8 cellular contexts compared by ENCODE assay signal in the genomic region with DNA sequence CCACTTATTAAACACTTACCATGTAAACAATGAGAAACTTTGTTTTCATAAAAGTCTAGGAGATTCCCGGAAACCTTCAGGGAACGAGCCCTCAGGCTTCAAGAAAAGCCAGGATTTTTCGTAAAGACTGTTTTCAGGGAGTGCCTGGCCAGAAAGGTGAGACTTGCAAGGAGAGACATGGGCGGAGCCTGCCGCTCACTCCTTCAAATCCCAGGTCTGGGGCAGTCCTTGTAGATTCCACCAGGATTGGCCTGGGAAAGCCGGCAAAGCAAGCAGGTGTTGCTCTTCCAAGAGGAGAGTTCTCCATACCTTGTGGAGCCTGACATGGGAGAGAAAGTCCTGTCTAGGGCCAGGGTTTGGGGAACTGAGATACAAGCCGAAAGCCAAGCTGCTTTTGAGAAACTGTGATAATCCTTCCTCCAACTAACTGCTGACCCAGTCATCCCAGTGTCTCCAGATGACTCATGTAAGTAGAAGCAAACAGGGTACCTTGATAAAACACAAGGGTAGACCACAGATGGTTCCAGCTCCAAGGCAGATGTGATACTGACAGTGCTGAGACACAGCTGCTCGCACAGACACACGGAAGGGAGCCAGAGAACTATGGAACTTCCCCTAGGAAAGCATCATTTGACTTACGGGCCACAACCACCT.
DNase-seq lines count a peak whose midpoint lies in the region; ATAC-seq and TF ChIP-seq lines count a peak whose summit lies in the region.

No MANE protein-coding gene starts in this region.

- no peak overlapping the region for H3K27ac ChIP-seq in SK-N-SH (ENCODE audit: low read depth in 2 of 2, low read length in 1 of 2)
- H3K27ac ChIP-seq in smooth muscle cell (ENCODE audit: low read depth) = peak overlapping the region; percentile 87

- H3K9me3 ChIP-seq in SK-N-SH = no peaks in the 10 kb centered on the region
- H3K9me3 ChIP-seq in smooth muscle cell (replicated peaks; ENCODE audit: low read depth) = no peaks in the 10 kb centered on the region

- TF ChIP-seq POLR2A in erythroblast (IDR thresholded peaks at IDR 0.05; ENCODE audit: low read length) = no peak

- CTCF ChIA-PET in SK-N-SH (lab: Yijun Ruan, JAX) = no interaction called here

- H3K4me2 ChIP-seq in SK-N-SH (no peak overlapping the region), smooth muscle cell (peak overlapping the region; percentile 79)

- TF ChIP-seq CTCF in SK-N-SH (IDR thresholded peaks at IDR 0.05) (no peak), smooth muscle cell (IDR thresholded peaks at IDR 0.05; ENCODE audit: borderline replicate concordance, insufficient read depth, poor library complexity, severe bottlenecking) (no peak)

- no peak for TF ChIP-seq EP300 in SK-N-SH (IDR thresholded peaks at IDR 0.05; ENCODE audit: borderline replicate concordance in 1 of 2, low read depth in 1 of 2, low read length in 1 of 2)

- no peaks in the 10 kb centered on the region for H4K20me1 ChIP-seq in SK-N-SH (ENCODE audit: insufficient read depth)
- H4K20me1 ChIP-seq in smooth muscle cell (ENCODE audit: low read depth) = no peaks in the 10 kb centered on the region

- H3K9me2 ChIP-seq in SK-N-SH = no peaks in the 10 kb centered on the region

- H3K27me3 ChIP-seq in SK-N-SH (ENCODE audit: insufficient read depth) (no peaks in the 10 kb centered on the region), smooth muscle cell (ENCODE audit: low read depth) (no peaks in the 10 kb centered on the region)

- H3F3A ChIP-seq in SK-N-SH (replicated peaks; ENCODE audit: insufficient read depth) (no peaks in the 10 kb centered on the region), smooth muscle cell (ENCODE audit: low read depth) (peaks cover 4% of the 10 kb centered on the region)

- WGBS in SK-N-SH (ENCODE audit: low lambda C conversion rate) = 90% methylated on average over 10 of the region's 10 CpGs
- WGBS in smooth muscle cell (ENCODE audit: low lambda C conversion rate) = 46% methylated on average over 10 of the region's 10 CpGs

- POLR2A ChIA-PET in SK-N-SH (lab: Yijun Ruan, JAX) = no interaction called here

- H3K79me2 ChIP-seq in SK-N-SH (ENCODE audit: insufficient read depth) (no peaks in the 10 kb centered on the region), smooth muscle cell (ENCODE audit: low read depth) (no peaks in the 10 kb centered on the region)

- ATAC-seq in SK-N-SH treated with all-trans-retinoic acid at 6 μM for 48 hours (no peak), HG02885 (IDR thresholded peaks at IDR 0.05; ENCODE audit: poor library complexity, unreplicated experiment) (peak; percentile 48)

- H2AFZ ChIP-seq in SK-N-SH (ENCODE audit: low read depth) (no peak overlapping the region), smooth muscle cell (ENCODE audit: low read depth) (no peak overlapping the region)

- no peak for DNase-seq in SK-N-SH
- DNase-seq in amniotic epithelial cell (ENCODE audit: low read depth) = peak; percentile 88
- no peak for DNase-seq in smooth muscle cell (lab: John Stamatoyannopoulos, UW; ENCODE audit: unreplicated experiment)
- no peak for DNase-seq in hypothalamus (lab: John Stamatoyannopoulos, UW)
- no peak for DNase-seq in UCSD-AML1 (lab: John Stamatoyannopoulos, UW; ENCODE audit: unreplicated experiment)
- DNase-seq in erythroblast (lab: John Stamatoyannopoulos, UW) = no peak

- peaks cover 0 to 15% of the 10 kb centered on the region in 2 experiments; a peak in 2 of 4 replicates for H3K4me1 ChIP-seq in SK-N-SH (ENCODE audit: control insufficient read depth in 1 of 2, insufficient read depth in 2 of 2, low read depth in 1 of 2, low read length in 1 of 2)
- peaks cover 20% of the 10 kb centered on the region for H3K4me1 ChIP-seq in smooth muscle cell (ENCODE audit: low read depth)

- no peak overlapping the region for H3K4me3 ChIP-seq in SK-N-SH (ENCODE audit: low read depth in 2 of 2, low read length in 1 of 2)
- H3K4me3 ChIP-seq in smooth muscle cell = no peak overlapping the region

- TF ChIP-seq RAD21 in SK-N-SH (IDR thresholded peaks at IDR 0.05; ENCODE audit: low read length) = no peak

- H3K36me3 ChIP-seq in SK-N-SH (replicated peaks in 1 of 2; ENCODE audit: control insufficient read depth in 1 of 2, insufficient read depth in 2 of 2, low read length in 1 of 2) (peaks cover 0 to 3% of the 10 kb centered on the region in 2 experiments), smooth muscle cell (ENCODE audit: low read depth) (no peaks in the 10 kb centered on the region)

- H3K9ac ChIP-seq in SK-N-SH (no peak overlapping the region), smooth muscle cell (ENCODE audit: low read depth) (no peak overlapping the region)

TF ChIP-seq in SK-N-SH, 30 proteins besides CTCF, POLR2A, EP300 and RAD21:
- TF ChIP-seq NFIC (IDR thresholded peaks at IDR 0.05; ENCODE audit: borderline replicate concordance) (no peak), TCF12 (IDR thresholded peaks at IDR 0.05) (0 out of 2 replicates have a peak, but pooled peaks have one; percentile 21)

TF ChIP-seq in SK-N-SH treated with all-trans-retinoic acid at 6 μM for 48 hours, 23 proteins besides CTCF, POLR2A, EP300 and RAD21:
- no peak for TF ChIP-seq BACH2 (CRISPR knock-in tag; IDR thresholded peaks at IDR 0.05; ENCODE audit: borderline replicate concordance)
- no peak for TF ChIP-seq PPARA (CRISPR knock-in tag; IDR thresholded peaks at IDR 0.05; ENCODE audit: borderline replicate concordance)
- TF ChIP-seq ZNF8 (CRISPR knock-in tag; IDR thresholded peaks at IDR 0.05) = no peak
- TF ChIP-seq ZFP30 (CRISPR knock-in tag; IDR thresholded peaks at IDR 0.05) = no peak
- TF ChIP-seq POU6F1 (CRISPR knock-in tag; IDR thresholded peaks at IDR 0.05; ENCODE audit: borderline replicate concordance, low read depth) = no peak
- no peak for TF ChIP-seq OSR1 (CRISPR knock-in tag; IDR thresholded peaks at IDR 0.05)
- no peak for TF ChIP-seq GLIS3 (CRISPR knock-in tag; IDR thresholded peaks at IDR 0.05)
- no peak for TF ChIP-seq CSRNP3 (CRISPR knock-in tag; IDR thresholded peaks at IDR 0.05)
- TF ChIP-seq ESRRG (CRISPR knock-in tag; IDR thresholded peaks at IDR 0.05) = no peak
- TF ChIP-seq, protein P1, sequence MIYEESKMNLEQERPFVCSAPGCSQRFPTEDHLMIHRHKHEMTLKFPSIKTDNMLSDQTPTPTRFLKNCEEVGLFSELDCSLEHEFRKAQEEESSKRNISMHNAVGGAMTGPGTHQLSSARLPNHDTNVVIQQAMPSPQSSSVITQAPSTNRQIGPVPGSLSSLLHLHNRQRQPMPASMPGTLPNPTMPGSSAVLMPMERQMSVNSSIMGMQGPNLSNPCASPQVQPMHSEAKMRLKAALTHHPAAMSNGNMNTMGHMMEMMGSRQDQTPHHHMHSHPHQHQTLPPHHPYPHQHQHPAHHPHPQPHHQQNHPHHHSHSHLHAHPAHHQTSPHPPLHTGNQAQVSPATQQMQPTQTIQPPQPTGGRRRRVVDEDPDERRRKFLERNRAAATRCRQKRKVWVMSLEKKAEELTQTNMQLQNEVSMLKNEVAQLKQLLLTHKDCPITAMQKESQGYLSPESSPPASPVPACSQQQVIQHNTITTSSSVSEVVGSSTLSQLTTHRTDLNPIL (CRISPR knock-in tag; IDR thresholded peaks at IDR 0.05; ENCODE audit: low read depth) = no peak
